ENCODE assay signal across 8 cellular contexts in genomic region chr6:118565317-118565960, GRCh38. TPM values are rescaled to one million over a fixed set of nuclear protein-coding genes. Genes with fewer than 3 reads are reported as not detected.
A peak's percentile ranks its signal among the peaks of the same experiment; 100 is the strongest.
DNase-seq lines count a peak whose midpoint lies in the region; ATAC-seq lines count a peak whose summit lies in the region.

No MANE protein-coding gene starts in this region.

- DNase-seq in NCI-H748 (lab: John Stamatoyannopoulos, UW; ENCODE audit: unreplicated experiment) = peak; percentile 50
- DNase-seq in NCI-H748 treated with DMSO at 0.1 percent for 48 hours (lab: John Stamatoyannopoulos, UW) = no peak
- DNase-seq in NCI-H526 (lab: John Stamatoyannopoulos, UW) = peak; percentile 67 to 70
- peak; percentile 56 for DNase-seq in cerebellar cortex (ENCODE audit: low spot score)
- peak; percentile 34 to 70 for DNase-seq in trophoblast cell
- DNase-seq in stimulated activated CD4-positive, alpha-beta T cell treated with anti-CD3 and anti-CD28 coated beads, Interleukin-4, amount 100 ng/mL, for 4 hours = no peak

- peak; percentile 100 for ATAC-seq in GM19328 (IDR thresholded peaks at IDR 0.05; ENCODE audit: unreplicated experiment)
- peak; percentile 96 for ATAC-seq in HG03139 (IDR thresholded peaks at IDR 0.05; ENCODE audit: unreplicated experiment)

- H3K79me1 ChIP-seq in trophoblast cell (ENCODE audit: low read length) = no peaks in the 10 kb centered on the region

- H3K4me2 ChIP-seq in trophoblast cell (ENCODE audit: low read length) = no peak overlapping the region

- no peak overlapping the region for H3K4ac ChIP-seq in trophoblast cell (ENCODE audit: low read depth, low read length)

- H4K12ac ChIP-seq in trophoblast cell (ENCODE audit: low read depth, low read length) = no peak overlapping the region

- H3K79me2 ChIP-seq in trophoblast cell (ENCODE audit: control insufficient read depth, insufficient read depth, low read length, poor library complexity) = no peaks in the 10 kb centered on the region

- no peak overlapping the region for H3K18ac ChIP-seq in trophoblast cell (ENCODE audit: low read length)

- H2BK5ac ChIP-seq in trophoblast cell (ENCODE audit: low read depth, low read length, poor library complexity) = no peak overlapping the region

- H3K23ac ChIP-seq in trophoblast cell (ENCODE audit: low read length) = no peak overlapping the region

- WGBS in trophoblast cell (ENCODE audit: extremely low coverage, insufficient coverage, insufficient read length) = no CpG with 5 or more reads among the region's 5 CpGs

- H2AK5ac ChIP-seq in trophoblast cell (ENCODE audit: low read length) = no peak overlapping the region

- no peaks in the 10 kb centered on the region for H3K27me3 ChIP-seq in trophoblast cell (ENCODE audit: insufficient read depth, low read length)

- peaks cover 0 to 2% of the 10 kb centered on the region in 2 experiments for H3K36me3 ChIP-seq in trophoblast cell (ENCODE audit: control insufficient read depth in 1 of 2, insufficient read depth in 2 of 2, low read length in 2 of 2)

- no peak overlapping the region for H2AFZ ChIP-seq in trophoblast cell (ENCODE audit: insufficient read depth, low read length, poor library complexity)

- H3K14ac ChIP-seq in trophoblast cell (ENCODE audit: low read length) = no peak overlapping the region

- H3K4me1 ChIP-seq in trophoblast cell (ENCODE audit: control insufficient read depth in 1 of 2, insufficient read depth in 2 of 2, low read length in 2 of 2) = no peaks in the 10 kb centered on the region

- no peak overlapping the region for H2BK12ac ChIP-seq in trophoblast cell (ENCODE audit: low read length)

- no peak overlapping the region for H2BK120ac ChIP-seq in trophoblast cell (ENCODE audit: insufficient read depth, low read length, poor library complexity)

- H3K9me3 ChIP-seq in trophoblast cell (ENCODE audit: insufficient read depth, low read depth, low read length) = no peaks in the 10 kb centered on the region

- H4K8ac ChIP-seq in trophoblast cell (ENCODE audit: low read depth, low read length) = no peak overlapping the region

- no peak overlapping the region for H3K4me3 ChIP-seq in trophoblast cell (ENCODE audit: low read depth, low read length)

- H3K9ac ChIP-seq in trophoblast cell (ENCODE audit: low read length) = no peak overlapping the region

- no peak overlapping the region for H4K91ac ChIP-seq in trophoblast cell (ENCODE audit: low read depth, low read length)

- no peak overlapping the region for H3K27ac ChIP-seq in trophoblast cell (ENCODE audit: low read depth, low read length)

RNA-seq across cellular contexts. Expression of gene PLN, which starts 17.3 kb away (rescaled TPM):
- polyA plus RNA-seq in trophoblast cell (2013) = 0.21 and 0.24 TPM in 2 replicates

Comparison
In these comparisons a context has a peak if more than half of its experiments do, and no peak if none do; other contexts are left out.
1. DNase-seq: peak in NCI-H748 (single experiment), NCI-H526 (2 of 2), cerebellar cortex (single experiment) and trophoblast cell (2 of 2); none in NCI-H748 treated with DMSO at 0.1 percent for 48 hours (single experiment) and stimulated activated CD4-positive, alpha-beta T cell treated with anti-CD3 and anti-CD28 coated beads, Interleukin-4, amount 100 ng/mL, for 4 hours (0 of 2).